In the genomic region with DNA sequence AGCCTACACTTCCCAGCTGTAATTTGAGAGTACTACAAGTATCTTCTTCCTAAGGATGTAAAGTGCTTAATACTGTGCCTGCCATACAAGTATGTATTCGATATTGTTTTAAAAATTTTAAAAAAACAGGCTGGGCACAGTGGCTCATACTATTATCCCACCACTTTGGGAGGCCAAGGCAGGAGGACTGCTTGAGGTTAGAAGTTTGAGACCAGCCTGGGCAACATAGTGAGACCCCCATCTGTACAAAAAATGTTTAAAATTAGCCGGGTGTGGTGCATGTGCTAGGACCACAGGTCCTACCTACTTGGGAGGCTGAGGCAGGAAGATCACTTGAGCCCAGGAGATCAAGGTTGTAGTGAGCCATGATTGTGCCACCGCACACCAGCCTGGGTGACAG, we compare ENCODE assay signal across 25 cellular contexts.
"Had no signal": no experiment of that assay in that cellular context is flagged by ENCODE, and none has a peak within 500 bp of the region (broad histone marks: within the 10 kb centered on the region; RNA-seq: fewer than 3 reads in every experiment).

No MANE protein-coding gene starts in this region.

- H3K9me3 ChIP-seq: colonic mucosa, esophagus muscularis mucosa, esophagus squamous epithelium, gastrocnemius medialis, gastroesophageal sphincter, heart left ventricle, heart right ventricle had no signal

- H3K4me3 Mint-ChIP-seq: dendritic cell treated with granulocyte-macrophage colony-stimulating factor and Interleukin-4, amounts not matched to agents 40 ng/mL and 50 ng/mL, for 4 days; effector memory CD8-positive, alpha-beta T cell; endodermal cell had no signal

- H3K4me3 ChIP-seq: colonic mucosa, coronary artery, dorsolateral prefrontal cortex, esophagus muscularis mucosa, esophagus squamous epithelium, gastrocnemius medialis, gastroesophageal sphincter, heart left ventricle, heart right ventricle, hepatocyte had no signal

- H3K27ac ChIP-seq: colonic mucosa, coronary artery, epithelial cell of prostate, esophagus muscularis mucosa, esophagus squamous epithelium, foreskin keratinocyte, gastrocnemius medialis, gastroesophageal sphincter, heart left ventricle, heart right ventricle, hepatocyte had no signal

- ATAC-seq: effector memory CD8-positive, alpha-beta T cell; esophagus mucosa; foreskin keratinocyte; gastrocnemius medialis; gastroesophageal sphincter; heart left ventricle; heart right ventricle had no signal

- DNase-seq: colonic mucosa; cortex of kidney; dermis blood vessel endothelial cell; dorsolateral prefrontal cortex; effector CD4-positive, alpha-beta T cell; effector CD8-positive, alpha-beta T cell; effector memory CD4-positive, alpha-beta T cell; effector memory CD8-positive, alpha-beta T cell; erythroblast; esophagus squamous epithelium; foreskin fibroblast; foreskin keratinocyte; gastrocnemius medialis; glutamatergic neuron; head of caudate nucleus; heart left ventricle; heart right ventricle had no signal

- H3K27ac Mint-ChIP-seq: dendritic cell treated with granulocyte-macrophage colony-stimulating factor and Interleukin-4, amounts not matched to agents 40 ng/mL and 50 ng/mL, for 4 days; effector memory CD8-positive, alpha-beta T cell; endodermal cell had no signal

- H3K27me3 Mint-ChIP-seq: dendritic cell treated with granulocyte-macrophage colony-stimulating factor and Interleukin-4, amounts not matched to agents 40 ng/mL and 50 ng/mL, for 4 days; effector memory CD8-positive, alpha-beta T cell had no signal

- H3K4me1 ChIP-seq: colonic mucosa, esophagus squamous epithelium, foreskin keratinocyte, gastrocnemius medialis, heart left ventricle had no signal

- H3K9me3 Mint-ChIP-seq: effector memory CD8-positive, alpha-beta T cell; endodermal cell had no signal
